ENCODE assay signal across 23 cellular contexts in the genomic region with DNA sequence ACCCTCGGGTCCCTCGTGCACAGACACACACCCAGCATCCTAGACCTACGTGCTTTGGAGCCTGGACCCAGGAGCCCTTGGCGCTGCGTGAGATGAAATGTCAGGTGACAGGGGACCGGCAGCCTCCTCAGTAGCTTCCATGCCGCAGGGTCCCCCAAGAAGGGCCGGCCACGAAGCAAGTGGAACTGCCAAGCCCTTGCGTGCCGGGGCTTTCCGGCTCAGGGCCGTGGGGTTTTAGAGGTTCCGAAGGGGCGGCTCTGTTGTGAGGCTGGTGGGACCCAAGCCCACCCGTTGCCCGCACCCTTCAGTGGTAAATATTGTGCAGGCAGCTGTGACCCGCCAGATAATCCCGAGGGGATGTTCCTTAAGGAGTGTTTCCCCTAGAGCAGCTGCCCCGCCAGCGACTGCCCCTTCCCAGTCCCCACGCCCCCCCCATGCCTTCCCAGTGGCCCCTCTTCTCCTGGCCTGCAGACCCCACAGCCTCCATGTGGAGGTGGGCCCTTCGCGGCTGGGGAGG.
DNase-seq lines count a peak whose midpoint lies in the region; ATAC-seq, FAIRE-seq and TF ChIP-seq lines count a peak whose summit lies in the region.
"Had no signal": no experiment of that assay in that cellular context is flagged by ENCODE, and none has a peak within 500 bp of the region (broad histone marks: within the 10 kb centered on the region; RNA-seq: fewer than 3 reads in every experiment).

No MANE protein-coding gene starts in this region.

- DNase-seq in right lobe of liver (peak in 2 of 3 donors; percentile 39 to 40), HepG2 (ENCODE audit: low spot score) (no peak), dorsolateral prefrontal cortex (peak in 7 of 10 donors; percentile 5 to 33 (median 23)), osteocyte (ENCODE audit: extremely low spot score, unreplicated experiment) (peak; percentile 75), NCI-H526 treated with DMSO at 0.1 percent for 48 hours (lab: John Stamatoyannopoulos, UW) (no peak), DMS153 treated with DMSO at 0.1 percent for 48 hours (lab: John Stamatoyannopoulos, UW; ENCODE audit: unreplicated experiment) (no peak)
- no peak for DNase-seq in activated CD4-positive, alpha-beta T cell treated with anti-CD3 and anti-CD28 coated beads, Interleukin-2, amount 50 U/mL, for 1 hour
- DNase-seq: activated CD4-positive, alpha-beta T cell treated with anti-CD3 and anti-CD28 coated beads for 48 hours; activated T-cell treated with anti-CD3 and anti-CD28 coated beads, Interleukin-2, amount 50 U/mL, for 1 hour; CD8-positive, alpha-beta memory T cell; DMS79 treated with DMSO at 0.1 percent for 48 hours; immature natural killer cell; Kasumi-1; naive B cell; NCI-H1105; NCI-H510A treated with DMSO at 0.1 percent for 48 hours; spleen had no signal

- no peaks in the 10 kb centered on the region for H3K27me3 ChIP-seq in right lobe of liver
- H3K27me3 ChIP-seq in HepG2 (ENCODE audit: control insufficient read depth in 1 of 2, insufficient read depth in 2 of 2, low read length in 2 of 2), result no peaks in the 10 kb centered on the region
- H3K27me3 ChIP-seq in dorsolateral prefrontal cortex, result no peaks in the 10 kb centered on the region
- H3K27me3 ChIP-seq: heart left ventricle had no signal

- no peak overlapping the region for H3K4me3 ChIP-seq in right lobe of liver
- no peak overlapping the region for H3K4me3 ChIP-seq in HepG2 (replicated peaks in 1 of 3; ENCODE audit: insufficient read depth in 1 of 3, low read depth in 2 of 3, low read length in 3 of 3)
- H3K4me3 ChIP-seq in dorsolateral prefrontal cortex, result no peak overlapping the region
- H3K4me3 ChIP-seq: heart left ventricle, psoas muscle, spleen, suprapubic skin had no signal

- no peak overlapping the region for H3K4me3 Mint-ChIP-seq in osteocyte (ENCODE audit: unreplicated experiment)
- H3K4me3 Mint-ChIP-seq: activated naive CD4-positive, alpha-beta T cell treated with anti-CD3 and anti-CD28 coated beads, Interleukin-2, amount 50 U/mL, for 24 hours; CD8-positive, alpha-beta memory T cell; immature natural killer cell had no signal

- H3K27ac Mint-ChIP-seq in osteocyte (ENCODE audit: unreplicated experiment), result no peak overlapping the region
- H3K27ac Mint-ChIP-seq: activated naive CD4-positive, alpha-beta T cell treated with anti-CD3 and anti-CD28 coated beads, Interleukin-2, amount 50 U/mL, for 24 hours; CD8-positive, alpha-beta memory T cell; immature natural killer cell had no signal

- 84% methylated on average over 9 of the region's 24 CpGs for WGBS in right lobe of liver (ENCODE audit: insufficient coverage, low coverage, low lambda C conversion rate, missing lambda C conversion rate)
- 87% methylated on average over 17 of the region's 24 CpGs for WGBS in HepG2 (ENCODE audit: low lambda C conversion rate)

- TF ChIP-seq RAD21 in HepG2 (CRISPR knock-in tag; IDR thresholded peaks at IDR 0.05), result no peak

- H3K36me3 ChIP-seq in right lobe of liver (no peaks in the 10 kb centered on the region), HepG2 (replicated peaks in 1 of 2; ENCODE audit: control insufficient read depth in 1 of 2, insufficient read depth in 2 of 2, low read length in 2 of 2) (no peaks in the 10 kb centered on the region)
- H3K36me3 ChIP-seq: spleen, suprapubic skin had no signal

- H3K4me1 ChIP-seq in right lobe of liver (no peaks in the 10 kb centered on the region), HepG2 (ENCODE audit: insufficient read depth, low read length) (peaks cover 8% of the 10 kb centered on the region; the same call in 1 of the 2 replicates)
- H3K4me1 ChIP-seq: psoas muscle, suprapubic skin had no signal

- FAIRE-seq in HepG2 (lab: Jason Lieb, UNC), result no peak
- FAIRE-seq: TTC549 had no signal

- no peaks in the 10 kb centered on the region for H3K9me3 ChIP-seq in right lobe of liver
- no peaks in the 10 kb centered on the region for H3K9me3 ChIP-seq in HepG2 (ENCODE audit: low read length)
- H3K9me3 ChIP-seq: heart left ventricle, psoas muscle, spleen, suprapubic skin had no signal

- H3K27ac ChIP-seq in right lobe of liver (no peak overlapping the region), HepG2 (ENCODE audit: extremely low read length, insufficient read depth, low read length) (no peak overlapping the region), dorsolateral prefrontal cortex (no peak overlapping the region)
- H3K27ac ChIP-seq: heart left ventricle, psoas muscle, spleen, suprapubic skin had no signal

- H3K4me1 Mint-ChIP-seq in osteocyte (ENCODE audit: unreplicated experiment), result no peaks in the 10 kb centered on the region
- H3K4me1 Mint-ChIP-seq: activated naive CD4-positive, alpha-beta T cell treated with anti-CD3 and anti-CD28 coated beads, Interleukin-2, amount 50 U/mL, for 24 hours; immature natural killer cell had no signal

- in situ Hi-C loops in HepG2 (cut with HindIII; ENCODE audit: extremely low pct_ligation_motif_present, low pct_unique_long_range_greater_than_20kb), result no loop called here

- CTCF ChIA-PET in HepG2 (lab: Yijun Ruan, JAX; ENCODE audit: low intra/inter-chr PET ratio, low total read pairs), result no interaction called here

- H2AFZ ChIP-seq in HepG2 (ENCODE audit: low read length), result no peak overlapping the region

- H3K79me2 ChIP-seq in HepG2 (ENCODE audit: insufficient read depth, low read length), result no peaks in the 10 kb centered on the region

- H3K27me3 Mint-ChIP-seq in osteocyte (ENCODE audit: unreplicated experiment), result no peaks in the 10 kb centered on the region

- POLR2A ChIA-PET in HepG2 (lab: Yijun Ruan, JAX), result no interaction called here

- no peaks in the 10 kb centered on the region for H4K20me1 ChIP-seq in HepG2 (ENCODE audit: insufficient read depth, low read length)

- H3K9me3 Mint-ChIP-seq in osteocyte (ENCODE audit: unreplicated experiment), result no peaks in the 10 kb centered on the region
- H3K9me3 Mint-ChIP-seq: activated naive CD4-positive, alpha-beta T cell treated with anti-CD3 and anti-CD28 coated beads, Interleukin-2, amount 50 U/mL, for 24 hours; CD8-positive, alpha-beta memory T cell; immature natural killer cell; naive B cell had no signal

- no peak overlapping the region for H3K4me2 ChIP-seq in HepG2 (ENCODE audit: low read depth, low read length)

- no peaks in the 10 kb centered on the region for H3K36me3 Mint-ChIP-seq in osteocyte (ENCODE audit: unreplicated experiment)
- H3K36me3 Mint-ChIP-seq: activated naive CD4-positive, alpha-beta T cell treated with anti-CD3 and anti-CD28 coated beads, Interleukin-2, amount 50 U/mL, for 24 hours; CD8-positive, alpha-beta memory T cell; immature natural killer cell; naive B cell had no signal

- no peak for ATAC-seq in right lobe of liver
- ATAC-seq in HepG2, result no peak
- no peak for ATAC-seq in GM21786 (IDR thresholded peaks at IDR 0.05; ENCODE audit: unreplicated experiment)
- ATAC-seq: heart left ventricle, psoas muscle had no signal

- no peak for TF ChIP-seq EP300 in HepG2 (IDR thresholded peaks at IDR 0.05; ENCODE audit: low read depth in 2 of 2, low read length in 2 of 2)
- no peak for TF ChIP-seq EP300 in HepG2 (CRISPR knock-in tag; IDR thresholded peaks at IDR 0.05; ENCODE audit: borderline replicate concordance)

- intact Hi-C loops in right lobe of liver (cut with DNase I) (no loop called here), HepG2 (cut with micrococcal nuclease; ENCODE audit: unreplicated experiment) (no loop called here), dorsolateral prefrontal cortex (cut with DNase I) (no loop called here)

- BruUV-seq in HepG2 (replicated peaks; lab: Mats Ljungman, UMichigan), result no TSS peak

- H3K9ac ChIP-seq in HepG2 (ENCODE audit: insufficient read depth, low read depth, low read length), result no peak overlapping the region

- TF ChIP-seq POLR2A in right lobe of liver (IDR thresholded peaks at IDR 0.05), result no peak
- no peak for TF ChIP-seq POLR2A in HepG2 (IDR thresholded peaks at IDR 0.05; ENCODE audit: insufficient read depth in 1 of 2, low read depth in 2 of 2, low read length in 2 of 2)

- TF ChIP-seq CTCF in right lobe of liver (IDR thresholded peaks at IDR 0.05) (no peak), HepG2 (CRISPR knock-in tag; IDR thresholded peaks at IDR 0.05) (no peak), dorsolateral prefrontal cortex (IDR thresholded peaks at IDR 0.05 in 54 of 56, conservative IDR thresholded peaks at IDR 0.05 in 2 of 56; ENCODE audit: low read depth in 1 of 56, partially characterized antibody in 56 of 56) (no peak), osteocyte (IDR thresholded peaks at IDR 0.05) (no peak)

TF ChIP-seq in HepG2, 621 proteins besides CTCF, POLR2A, EP300 and RAD21:
- no peak for TF ChIP-seq XBP1 (CRISPR knock-in tag; IDR thresholded peaks at IDR 0.05)
- no peak for TF ChIP-seq ZNF30 (CRISPR knock-in tag; IDR thresholded peaks at IDR 0.05)
- no peak for TF ChIP-seq PAX8 (CRISPR knock-in tag; IDR thresholded peaks at IDR 0.05; ENCODE audit: borderline replicate concordance)
- no peak for TF ChIP-seq ARID2 (CRISPR knock-in tag; IDR thresholded peaks at IDR 0.05; ENCODE audit: borderline replicate concordance)
- TF ChIP-seq, protein P1, sequence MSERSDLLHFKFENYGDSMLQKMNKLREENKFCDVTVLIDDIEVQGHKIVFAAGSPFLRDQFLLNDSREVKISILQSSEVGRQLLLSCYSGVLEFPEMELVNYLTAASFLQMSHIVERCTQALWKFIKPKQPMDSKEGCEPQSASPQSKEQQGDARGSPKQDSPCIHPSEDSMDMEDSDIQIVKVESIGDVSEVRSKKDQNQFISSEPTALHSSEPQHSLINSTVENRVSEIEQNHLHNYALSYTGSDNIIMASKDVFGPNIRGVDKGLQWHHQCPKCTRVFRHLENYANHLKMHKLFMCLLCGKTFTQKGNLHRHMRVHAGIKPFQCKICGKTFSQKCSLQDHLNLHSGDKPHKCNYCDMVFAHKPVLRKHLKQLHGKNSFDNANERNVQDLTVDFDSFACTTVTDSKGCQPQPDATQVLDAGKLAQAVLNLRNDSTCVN (CRISPR knock-in tag; IDR thresholded peaks at IDR 0.05; ENCODE audit: borderline replicate concordance), result no peak
- TF ChIP-seq, protein P2, sequence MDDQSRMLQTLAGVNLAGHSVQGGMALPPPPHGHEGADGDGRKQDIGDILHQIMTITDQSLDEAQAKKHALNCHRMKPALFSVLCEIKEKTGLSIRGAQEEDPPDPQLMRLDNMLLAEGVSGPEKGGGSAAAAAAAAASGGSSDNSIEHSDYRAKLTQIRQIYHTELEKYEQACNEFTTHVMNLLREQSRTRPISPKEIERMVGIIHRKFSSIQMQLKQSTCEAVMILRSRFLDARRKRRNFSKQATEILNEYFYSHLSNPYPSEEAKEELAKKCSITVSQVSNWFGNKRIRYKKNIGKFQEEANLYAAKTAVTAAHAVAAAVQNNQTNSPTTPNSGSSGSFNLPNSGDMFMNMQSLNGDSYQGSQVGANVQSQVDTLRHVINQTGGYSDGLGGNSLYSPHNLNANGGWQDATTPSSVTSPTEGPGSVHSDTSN (CRISPR knock-in tag; IDR thresholded peaks at IDR 0.05; ENCODE audit: borderline replicate concordance), result no peak
- no peak for TF ChIP-seq IKZF4 (CRISPR knock-in tag; IDR thresholded peaks at IDR 0.05; ENCODE audit: borderline replicate concordance, low read depth, not compliant biosample characterization)
- TF ChIP-seq RARG (CRISPR knock-in tag; IDR thresholded peaks at IDR 0.05; ENCODE audit: low read depth), result no peak
- TF ChIP-seq ZNF143 (CRISPR knock-in tag; IDR thresholded peaks at IDR 0.05), result no peak

Comparison
In these comparisons a context has a peak if more than half of its experiments do, and no peak if none do; other contexts are left out.
1. DNase-seq: peak in right lobe of liver (2 of 3), dorsolateral prefrontal cortex (7 of 10) and osteocyte (single experiment); none in HepG2 (single experiment), NCI-H526 treated with DMSO at 0.1 percent for 48 hours (single experiment), activated CD4-positive, alpha-beta T cell treated with anti-CD3 and anti-CD28 coated beads, Interleukin-2, amount 50 U/mL, for 1 hour (single experiment) and DMS153 treated with DMSO at 0.1 percent for 48 hours (single experiment).